Comparison of ENCODE assay signal across 9 cellular contexts in the genomic region with DNA sequence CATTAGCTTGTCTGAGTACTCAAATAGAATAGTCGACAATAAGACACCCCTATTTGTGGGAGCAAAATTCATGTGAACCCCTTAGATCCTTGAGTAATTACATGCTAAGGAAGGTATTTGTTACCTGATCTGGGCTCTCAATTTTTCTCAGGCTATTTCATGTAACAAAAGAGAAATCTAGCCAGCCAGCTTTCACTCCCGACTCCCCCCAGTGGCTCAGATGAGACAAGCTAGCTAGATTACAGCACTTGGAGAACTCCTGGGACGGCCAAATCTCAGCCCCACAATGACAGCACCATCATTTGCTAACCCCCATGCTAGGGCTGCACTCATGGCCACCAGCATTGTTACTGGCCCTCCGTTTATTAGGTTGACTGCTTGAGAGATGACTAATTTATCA. TPM values are rescaled to one million over a fixed set of nuclear protein-coding genes. Genes with fewer than 3 reads are reported as not detected.
A peak's percentile ranks its signal among the peaks of the same experiment; 100 is the strongest.
DNase-seq lines count a peak whose midpoint lies in the region; ATAC-seq, FAIRE-seq and TF ChIP-seq lines count a peak whose summit lies in the region.
"Had no signal": no experiment of that assay in that cellular context is flagged by ENCODE, and none has a peak within 500 bp of the region (broad histone marks: within the 10 kb centered on the region; RNA-seq: fewer than 3 reads in every experiment).

No MANE protein-coding gene starts in this region.

- H3K4me1 ChIP-seq in endothelial cell of umbilical vein (ENCODE audit: control insufficient read depth, extremely low read depth, insufficient read depth, low read length) (no peaks in the 10 kb centered on the region), psoas muscle (no peaks in the 10 kb centered on the region), Peyer's patch (peaks cover 0 to 4% (median 0%) of the 10 kb centered on the region in 4 donors)

- H3K27ac ChIP-seq in AG04450 (ENCODE audit: low read depth, low read length) = no peak overlapping the region
- no peak overlapping the region for H3K27ac ChIP-seq in endothelial cell of umbilical vein (ENCODE audit: insufficient read depth, low read depth, low read length)
- H3K27ac ChIP-seq in psoas muscle = no peak overlapping the region
- H3K27ac ChIP-seq in Peyer's patch = no peak overlapping the region

- 12 to 17% (median 16%) methylated on average over 4 of the region's 4 CpGs for WGBS in psoas muscle, 3 donors

- POLR2A ChIA-PET in AG04450 (lab: Yijun Ruan, JAX) = interaction anchor here (0.8 to 1.2 kb wide), 2 partner anchors 14 to 219 kb away, joined by 3 to 5 read pairs; no protein-coding TSS in a partner anchor
- POLR2A ChIA-PET in endothelial cell of umbilical vein (lab: Charles Lee) = no interaction called here

- no peak for TF ChIP-seq POLR2A in endothelial cell of umbilical vein (IDR thresholded peaks at IDR 0.05; ENCODE audit: low read depth, low read length)
- TF ChIP-seq POLR2A in Peyer's patch (IDR thresholded peaks at IDR 0.05) = no peak

- H3K9me1 ChIP-seq in endothelial cell of umbilical vein (replicated peaks; ENCODE audit: control insufficient read depth, extremely low read depth, insufficient read depth, low read length) = no peaks in the 10 kb centered on the region

- H3K9me3 ChIP-seq in AG04450 (ENCODE audit: control insufficient read depth, insufficient read depth, low read length) (no peaks in the 10 kb centered on the region), endothelial cell of umbilical vein (replicated peaks; ENCODE audit: control insufficient read depth, insufficient read depth, low read length) (no peaks in the 10 kb centered on the region), psoas muscle (no peaks in the 10 kb centered on the region), Peyer's patch (no peaks in the 10 kb centered on the region)

- no peaks in the 10 kb centered on the region for H4K20me1 ChIP-seq in endothelial cell of umbilical vein (replicated peaks; ENCODE audit: control insufficient read depth, extremely low read depth, insufficient read depth, low read length)

- H3K79me2 ChIP-seq in endothelial cell of umbilical vein (ENCODE audit: control insufficient read depth, insufficient read depth, low read length) = no peaks in the 10 kb centered on the region

- no peak for ATAC-seq in psoas muscle
- no peak for ATAC-seq in GM18867 (IDR thresholded peaks at IDR 0.05; ENCODE audit: unreplicated experiment)

- H3K4me3 ChIP-seq in AG04450 (ENCODE audit: low read depth, low read length) (no peak overlapping the region), endothelial cell of umbilical vein (replicated peaks in 1 of 3; ENCODE audit: insufficient read depth in 1 of 3, low read depth in 1 of 3, low read length in 3 of 3) (no peak overlapping the region), psoas muscle (no peak overlapping the region), Peyer's patch (no peak overlapping the region)

- intact Hi-C loops in endothelial cell of umbilical vein (cut with micrococcal nuclease) (loop anchor here (1.0 kb wide), 1 partner anchor 117 kb away; no protein-coding TSS in a partner anchor), psoas muscle (cut with DNase I) (loop anchor here (5.0 kb wide), 2 partner anchors 150 to 220 kb away; no protein-coding TSS in a partner anchor)

- H3K27me3 ChIP-seq in AG04450 (ENCODE audit: control insufficient read depth, insufficient read depth, low read length) = peaks cover 22% of the 10 kb centered on the region
- peaks cover 38 to 64% of the 10 kb centered on the region in 2 experiments for H3K27me3 ChIP-seq in endothelial cell of umbilical vein (ENCODE audit: control insufficient read depth in 2 of 2, insufficient read depth in 2 of 2, low read length in 2 of 2)
- H3K27me3 ChIP-seq in psoas muscle (ENCODE audit: insufficient read depth in 3 of 3, low read length in 2 of 3) = no peaks in the 10 kb centered on the region
- no peaks in the 10 kb centered on the region for H3K27me3 ChIP-seq in Peyer's patch

- BruUV-seq in endothelial cell of umbilical vein (replicated peaks; lab: Mats Ljungman, UMichigan) = no TSS peak

- DNase-seq in AG04450 (ENCODE audit: low read depth, low spot score) (peak; percentile 11), NCI-H524 treated with DMSO at 0.1 percent for 48 hours (lab: John Stamatoyannopoulos, UW) (peak; percentile 34), endothelial cell of umbilical vein (ENCODE audit: low read depth, low spot score) (peak; percentile 45), psoas muscle (no peak), Peyer's patch (no peak), NCI-H1105 (lab: John Stamatoyannopoulos, UW) (no peak)

- dilution Hi-C loops in endothelial cell of umbilical vein (cut with MboI; ENCODE audit: extremely low pct_ligation_motif_present, low sequenced_read_pairs) = no loop called here

- CTCF ChIA-PET in AG04450 (lab: Charles Lee) (interaction anchor here (0.6 to 8.0 kb wide), 23 partner anchors 11 to 461 kb away, joined by 3 to 137 read pairs (median 7); no protein-coding TSS in a partner anchor), endothelial cell of umbilical vein (lab: Charles Lee) (interaction anchor here (0.8 to 10.1 kb wide), 27 partner anchors 9 to 518 kb away, joined by 3 to 230 read pairs (median 4); no protein-coding TSS in a partner anchor)

- H3K4me2 ChIP-seq in endothelial cell of umbilical vein (ENCODE audit: insufficient read depth, low read length) = no peak overlapping the region

- peak; percentile 77 for FAIRE-seq in endothelial cell of umbilical vein (lab: Jason Lieb, UNC)
- FAIRE-seq: endometrium had no signal

- H3K9ac ChIP-seq in endothelial cell of umbilical vein (replicated peaks; ENCODE audit: extremely low read depth, insufficient read depth, low read length) = no peak overlapping the region

- no peak overlapping the region for H2AFZ ChIP-seq in endothelial cell of umbilical vein (ENCODE audit: low read depth, low read length)

- H3K36me3 ChIP-seq in endothelial cell of umbilical vein (ENCODE audit: control insufficient read depth in 2 of 2, extremely low read depth in 1 of 2, insufficient read depth in 2 of 2, low read length in 2 of 2) (no peaks in the 10 kb centered on the region), psoas muscle (ENCODE audit: insufficient read depth in 1 of 2, low read depth in 1 of 2) (no peaks in the 10 kb centered on the region), Peyer's patch (no peaks in the 10 kb centered on the region)

- TF ChIP-seq CTCF in AG04450 (IDR thresholded peaks at IDR 0.05; ENCODE audit: low read depth, low read length) = peak; percentile 79
- TF ChIP-seq CTCF in GM12874 (IDR thresholded peaks at IDR 0.05; ENCODE audit: insufficient read depth, low read depth, low read length) = peak; percentile 59
- peak; percentile 53 to 73 for TF ChIP-seq CTCF in endothelial cell of umbilical vein (IDR thresholded peaks at IDR 0.05; ENCODE audit: extremely low read depth in 1 of 2, insufficient read depth in 1 of 2, low read depth in 1 of 2, low read length in 2 of 2)
- TF ChIP-seq CTCF in psoas muscle (IDR thresholded peaks at IDR 0.05) = peak; percentile 22
- peak in 1 of 6 experiments; percentile 24 for TF ChIP-seq CTCF in Peyer's patch (IDR thresholded peaks at IDR 0.05)

TF ChIP-seq in endothelial cell of umbilical vein, 7 proteins besides CTCF, POLR2A, EP300 and RAD21:
- TF ChIP-seq MYC (IDR thresholded peaks at IDR 0.05; ENCODE audit: low read depth, low read length) (no peak), JUN (IDR thresholded peaks at IDR 0.05; ENCODE audit: borderline replicate concordance, insufficient read depth, insufficient read length, low read depth) (no peak), POLR2AphosphoS5 (IDR thresholded peaks at IDR 0.05; ENCODE audit: insufficient read depth, low read depth, low read length) (no peak), EZH2 (IDR thresholded peaks at IDR 0.05; ENCODE audit: borderline replicate concordance, low read depth, low read length, severe bottlenecking) (no peak), MAX (IDR thresholded peaks at IDR 0.05; ENCODE audit: insufficient read depth, insufficient read length) (no peak), FOS (IDR thresholded peaks at IDR 0.05; ENCODE audit: borderline replicate concordance, insufficient read depth, low read length) (no peak), GATA2 (IDR thresholded peaks at IDR 0.05; ENCODE audit: insufficient read depth, insufficient read length, low read depth, low read length) (no peak)

RNA-seq across cellular contexts. Expression of gene GLDN, which starts 41.3 kb away (rescaled TPM):
- 0.17 and 0.25 TPM in 2 replicates for polyA plus RNA-seq in AG04450 (2011; rRNA removed)
- polyA minus RNA-seq in AG04450 (2011; rRNA and poly(A)+ RNA removed) = 0.23 TPM in 1 of 2 replicates, not detected in the other
- total RNA-seq in endothelial cell of umbilical vein = not detected in 2 replicates
- polyA plus RNA-seq in endothelial cell of umbilical vein = not detected in 2 replicates
- not detected in 2 replicates for polyA plus RNA-seq in endothelial cell of umbilical vein (2011; cell fraction: cytosol; rRNA removed)
- polyA plus RNA-seq in endothelial cell of umbilical vein (2011; cell fraction: nucleus; rRNA removed) = not detected in 2 replicates
- not detected in 2 replicates for polyA plus RNA-seq in endothelial cell of umbilical vein (2012)
- polyA minus RNA-seq in endothelial cell of umbilical vein = not detected in 2 replicates
- not detected for polyA minus RNA-seq in endothelial cell of umbilical vein (2011; cell fraction: cytosol; rRNA and poly(A)+ RNA removed)
- not detected in 2 replicates for polyA minus RNA-seq in endothelial cell of umbilical vein (2011; cell fraction: nucleus; rRNA and poly(A)+ RNA removed)
- 1 to 10 TPM in 3 of 4 donors, under 1 TPM in 1; 0.07 to 1.7 (median 1.4) TPM for total RNA-seq in psoas muscle
- 1 to 10 TPM in 1 of 3 donors, under 1 TPM in 2; 0.27 to 1.3 (median 0.77) TPM for polyA plus RNA-seq in psoas muscle
- total RNA-seq in Peyer's patch = under 1 TPM in 2 of 4 donors, not detected in 2; 0.13 to 0.18 TPM

RNA-seq across cellular contexts. Expression of gene CYP19A1, which starts 44.4 kb away (rescaled TPM):
- not detected in 2 replicates for polyA plus RNA-seq in AG04450 (2011; rRNA removed)
- not detected in 2 replicates for polyA minus RNA-seq in AG04450 (2011; rRNA and poly(A)+ RNA removed)
- not detected in 2 replicates for total RNA-seq in endothelial cell of umbilical vein
- not detected in 2 replicates for polyA plus RNA-seq in endothelial cell of umbilical vein
- polyA plus RNA-seq in endothelial cell of umbilical vein (2011; cell fraction: cytosol; rRNA removed) = not detected in 2 replicates
- polyA plus RNA-seq in endothelial cell of umbilical vein (2011; cell fraction: nucleus; rRNA removed) = not detected in 2 replicates
- polyA plus RNA-seq in endothelial cell of umbilical vein (2012) = not detected in 2 replicates
- not detected in 2 replicates for polyA minus RNA-seq in endothelial cell of umbilical vein
- polyA minus RNA-seq in endothelial cell of umbilical vein (2011; cell fraction: cytosol; rRNA and poly(A)+ RNA removed) = not detected
- not detected in 2 replicates for polyA minus RNA-seq in endothelial cell of umbilical vein (2011; cell fraction: nucleus; rRNA and poly(A)+ RNA removed)
- total RNA-seq in psoas muscle = under 1 TPM; 0.21 to 0.71 (median 0.27) TPM
- 1 to 10 TPM in 1 of 3 donors, under 1 TPM in 2; 0.10 to 4.7 (median 0.21) TPM for polyA plus RNA-seq in psoas muscle
- under 1 TPM in 1 of 4 donors, not detected in 3; 0.83 TPM for total RNA-seq in Peyer's patch

Comparison
In these comparisons a context has a peak if more than half of its experiments do, and no peak if none do; other contexts are left out.
1. DNase-seq: peak in AG04450 (single experiment), NCI-H524 treated with DMSO at 0.1 percent for 48 hours (single experiment) and endothelial cell of umbilical vein (single experiment); none in psoas muscle (0 of 2), Peyer's patch (0 of 3) and NCI-H1105 (single experiment).